Comparison of ENCODE assay signal across 8 cellular contexts in the genomic region with DNA sequence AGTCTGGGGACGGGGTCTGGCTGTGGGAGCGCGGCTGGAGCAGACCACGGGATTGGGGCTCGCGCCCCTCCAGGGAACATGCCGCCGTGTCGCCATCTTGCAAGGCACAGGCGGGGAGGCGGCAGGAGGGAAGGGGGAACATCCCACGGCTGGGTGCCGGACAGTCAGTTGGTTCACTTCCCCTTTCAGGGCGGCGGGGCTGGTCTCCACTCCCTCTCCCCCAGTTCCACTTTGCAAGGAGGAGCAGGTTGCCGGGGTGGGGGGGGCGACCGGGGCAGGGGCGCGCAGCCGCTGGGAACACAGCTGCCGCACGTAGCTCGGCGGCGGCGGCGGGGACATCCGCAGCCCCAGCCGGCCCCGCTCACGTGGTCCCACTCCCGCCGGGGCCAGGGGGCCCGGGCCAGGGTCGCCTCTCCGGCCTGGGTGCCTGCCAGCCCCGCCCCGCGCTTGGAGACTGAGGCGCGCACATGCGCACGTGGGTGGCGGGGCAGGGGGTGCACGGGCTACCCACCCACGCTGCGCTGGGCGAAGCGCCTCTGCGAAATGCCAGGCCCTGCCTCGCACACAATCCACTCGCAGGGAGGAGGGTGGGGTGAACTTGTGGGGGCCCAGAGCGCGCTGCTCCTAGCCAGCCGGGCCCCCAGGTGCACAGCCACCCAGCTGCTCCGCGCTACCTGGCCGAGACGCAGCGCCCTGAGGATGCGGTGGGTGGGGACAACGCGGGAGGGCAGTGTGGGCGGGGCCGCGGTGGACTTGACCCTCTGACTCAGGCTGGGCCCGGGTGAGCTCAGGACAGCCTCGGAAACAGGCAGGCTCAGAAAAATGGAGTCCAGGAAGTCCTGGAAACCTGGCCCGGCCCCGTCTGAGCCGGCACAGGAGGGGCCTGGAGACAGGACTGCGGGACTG. TPM values are rescaled to one million over a fixed set of nuclear protein-coding genes. Genes with fewer than 3 reads are reported as not detected.
A peak's percentile ranks its signal among the peaks of the same experiment; 100 is the strongest.
DNase-seq lines count a peak whose midpoint lies in the region; TF ChIP-seq lines count a peak whose summit lies in the region.

No MANE protein-coding gene starts in this region.

- TF ChIP-seq CTCF in epithelial cell of proximal tubule (conservative IDR thresholded peaks at IDR 0.05; ENCODE audit: low read depth, low read length) (no peak), mesothelial cell of epicardium (IDR thresholded peaks at IDR 0.05; ENCODE audit: unreplicated experiment) (no peak)

- no peaks in the 10 kb centered on the region for H3K9me3 Mint-ChIP-seq in activated CD4-positive, alpha-beta memory T cell treated with anti-CD3 and anti-CD28 coated beads, Interleukin-2, amount 10 ng/mL, durations not matched to agents 7 days and 5 days
- no peaks in the 10 kb centered on the region for H3K9me3 Mint-ChIP-seq in mesothelial cell of epicardium

- peak overlapping the region; percentile 60; the same call in 1 of the 2 replicates for H3K4me3 ChIP-seq in GM08714 (ENCODE audit: low read length)
- H3K4me3 ChIP-seq in epithelial cell of proximal tubule (ENCODE audit: low read depth, low read length), result peak overlapping the region; percentile 52

- H3K27me3 Mint-ChIP-seq in activated CD4-positive, alpha-beta memory T cell treated with anti-CD3 and anti-CD28 coated beads, Interleukin-2, amount 10 ng/mL, durations not matched to agents 7 days and 5 days, result no peaks in the 10 kb centered on the region
- H3K27me3 Mint-ChIP-seq in mesothelial cell of epicardium (ENCODE audit: low read depth), result peaks cover 9% of the 10 kb centered on the region

- CTCF ChIA-PET in activated CD4-positive, alpha-beta memory T cell treated with anti-CD3 and anti-CD28 coated beads, Interleukin-2, amount 10 ng/mL, durations not matched to agents 7 days and 5 days (lab: Charles Lee), result interaction anchor here (1.3 kb wide), 1 partner anchor 31 kb away, joined by 3 read pairs; no protein-coding TSS in a partner anchor

- DNase-seq in LoVo (ENCODE audit: low spot score), result peak; percentile 79
- peak; percentile 59 for DNase-seq in activated CD4-positive, alpha-beta memory T cell treated with anti-CD3 and anti-CD28 coated beads, Interleukin-2, amount 10 ng/mL, durations not matched to agents 7 days and 5 days
- no peak for DNase-seq in epithelial cell of proximal tubule (ENCODE audit: low read depth)
- DNase-seq in mesothelial cell of epicardium (ENCODE audit: low spot score in 2 of 2, unreplicated experiment in 2 of 2), result no peak
- DNase-seq in substantia nigra (lab: John Stamatoyannopoulos, UW), result peak in 30 of 49 donors; percentile 11 to 94 (median 42)
- DNase-seq in NK-92 (lab: John Stamatoyannopoulos, UW; ENCODE audit: unreplicated experiment), result no peak
- DNase-seq in NCI-H345 treated with DMSO at 0.1 percent for 48 hours (lab: John Stamatoyannopoulos, UW; ENCODE audit: unreplicated experiment), result no peak

- POLR2A ChIA-PET in activated CD4-positive, alpha-beta memory T cell treated with anti-CD3 and anti-CD28 coated beads, Interleukin-2, amount 10 ng/mL, durations not matched to agents 7 days and 5 days (lab: Charles Lee), result interaction anchor here (0.7 to 2.8 kb wide), 16 partner anchors 8 to 588 kb away, joined by 3 to 11 read pairs (median 6); partner anchors contain the start of genes ADAT3, CIRBP and SCAMP4

- H3K27ac Mint-ChIP-seq in activated CD4-positive, alpha-beta memory T cell treated with anti-CD3 and anti-CD28 coated beads, Interleukin-2, amount 10 ng/mL, durations not matched to agents 7 days and 5 days, result peak overlapping the region; percentile 96
- no peak overlapping the region for H3K27ac Mint-ChIP-seq in mesothelial cell of epicardium

- H3K27ac ChIP-seq in substantia nigra (ENCODE audit: low read depth, low read length, poor library complexity, severe bottlenecking), result peak overlapping the region; percentile 67

- peaks cover 62% of the 10 kb centered on the region for H3K4me1 Mint-ChIP-seq in activated CD4-positive, alpha-beta memory T cell treated with anti-CD3 and anti-CD28 coated beads, Interleukin-2, amount 10 ng/mL, durations not matched to agents 7 days and 5 days
- H3K4me1 Mint-ChIP-seq in mesothelial cell of epicardium, result peaks cover 47% of the 10 kb centered on the region

- peak overlapping the region; percentile 80 for H3K4me3 Mint-ChIP-seq in activated CD4-positive, alpha-beta memory T cell treated with anti-CD3 and anti-CD28 coated beads, Interleukin-2, amount 10 ng/mL, durations not matched to agents 7 days and 5 days
- H3K4me3 Mint-ChIP-seq in mesothelial cell of epicardium, result peak overlapping the region; percentile 48

- H3K36me3 Mint-ChIP-seq in activated CD4-positive, alpha-beta memory T cell treated with anti-CD3 and anti-CD28 coated beads, Interleukin-2, amount 10 ng/mL, durations not matched to agents 7 days and 5 days (ENCODE audit: low read depth), result peaks cover 4% of the 10 kb centered on the region
- H3K36me3 Mint-ChIP-seq in mesothelial cell of epicardium, result no peaks in the 10 kb centered on the region

RNA-seq across cellular contexts. Expression of gene KLF16, which starts 6.4 kb away (rescaled TPM):
- total RNA-seq in activated CD4-positive, alpha-beta memory T cell treated with anti-CD3 and anti-CD28 coated beads, Interleukin-2, amount 10 ng/mL, durations not matched to agents 7 days and 5 days, result 10 to 100 TPM; 24.6 to 25.7 TPM
- 28.1 and 28.8 TPM in 2 replicates for total RNA-seq in epithelial cell of proximal tubule
- total RNA-seq in mesothelial cell of epicardium, result 22.0 to 24.1 TPM (median 23.5 TPM) in 3 replicates

RNA-seq across cellular contexts. Expression of gene REXO1, which starts 8.7 kb away (rescaled TPM):
- total RNA-seq in activated CD4-positive, alpha-beta memory T cell treated with anti-CD3 and anti-CD28 coated beads, Interleukin-2, amount 10 ng/mL, durations not matched to agents 7 days and 5 days, result 10 to 100 TPM; 46.5 to 47.5 TPM
- 14.5 and 18.4 TPM in 2 replicates for total RNA-seq in epithelial cell of proximal tubule
- 41.6 to 46.6 TPM (median 44.3 TPM) in 3 replicates for total RNA-seq in mesothelial cell of epicardium

RNA-seq across cellular contexts. Expression of gene ABHD17A, which starts 28.3 kb away (rescaled TPM):
- total RNA-seq in activated CD4-positive, alpha-beta memory T cell treated with anti-CD3 and anti-CD28 coated beads, Interleukin-2, amount 10 ng/mL, durations not matched to agents 7 days and 5 days, result 100 to 1,000 TPM; 255 to 259 TPM
- total RNA-seq in epithelial cell of proximal tubule, result 83.4 and 112 TPM in 2 replicates
- 59.4 to 67.2 TPM (median 62.0 TPM) in 3 replicates for total RNA-seq in mesothelial cell of epicardium

RNA-seq across cellular contexts. Expression of gene ATP8B3, which starts 44.9 kb away (rescaled TPM):
- total RNA-seq in activated CD4-positive, alpha-beta memory T cell treated with anti-CD3 and anti-CD28 coated beads, Interleukin-2, amount 10 ng/mL, durations not matched to agents 7 days and 5 days, result 10 to 100 TPM; 22.5 to 23.3 TPM
- total RNA-seq in epithelial cell of proximal tubule, result 1.7 and 4.6 TPM in 2 replicates
- 2.2 to 2.4 TPM (median 2.3 TPM) in 3 replicates for total RNA-seq in mesothelial cell of epicardium

RNA-seq across cellular contexts. Expression of gene ADAT3, which starts 48.2 kb away (rescaled TPM):
- total RNA-seq in activated CD4-positive, alpha-beta memory T cell treated with anti-CD3 and anti-CD28 coated beads, Interleukin-2, amount 10 ng/mL, durations not matched to agents 7 days and 5 days, result 10 to 100 TPM; 13.3 to 15.5 TPM
- 10.3 and 12.6 TPM in 2 replicates for total RNA-seq in epithelial cell of proximal tubule
- 14.2 to 17.2 TPM (median 15.5 TPM) in 3 replicates for total RNA-seq in mesothelial cell of epicardium

Comparison
In these comparisons a context has a peak if more than half of its experiments do, and no peak if none do; other contexts are left out.
1. DNase-seq: peak in LoVo (single experiment), activated CD4-positive, alpha-beta memory T cell treated with anti-CD3 and anti-CD28 coated beads, Interleukin-2, amount 10 ng/mL, durations not matched to agents 7 days and 5 days (single experiment) and substantia nigra (30 of 49); none in epithelial cell of proximal tubule (single experiment), mesothelial cell of epicardium (0 of 2), NK-92 (single experiment) and NCI-H345 treated with DMSO at 0.1 percent for 48 hours (single experiment).